ENCODE assay signal across 17 cellular contexts in the genomic region with DNA sequence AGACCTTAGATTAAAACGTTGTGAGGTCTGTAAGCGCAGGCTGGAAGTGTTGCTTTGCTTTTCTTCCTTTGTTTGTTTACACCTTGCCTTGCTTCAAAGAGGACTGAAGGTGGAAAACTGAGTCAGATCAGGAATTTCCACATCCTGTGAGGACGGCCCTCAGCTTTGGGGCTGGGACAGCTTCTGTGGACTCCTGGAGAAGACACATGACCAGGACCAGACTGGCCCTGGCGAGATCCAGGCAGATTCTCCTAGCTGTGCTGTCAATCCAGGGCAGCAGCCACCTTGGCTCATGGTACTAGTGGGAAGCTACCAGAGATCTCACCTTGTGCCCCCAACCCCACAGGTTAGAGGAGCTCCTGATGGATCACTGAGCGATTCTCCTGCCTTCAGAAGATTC.
"Had no signal": no experiment of that assay in that cellular context is flagged by ENCODE, and none has a peak within 500 bp of the region (broad histone marks: within the 10 kb centered on the region; RNA-seq: fewer than 3 reads in every experiment).

No MANE protein-coding gene starts in this region.

- H3K4me3 ChIP-seq: esophagus squamous epithelium, gastroesophageal sphincter, left ventricle myocardium inferior, lung, ovary, tibial artery, upper lobe of right lung, vagina had no signal

- H3K27ac ChIP-seq: esophagus squamous epithelium, gastroesophageal sphincter, left ventricle myocardium inferior, neutrophil, ovary, tibial artery, upper lobe of right lung, vagina had no signal

- H3K9me3 ChIP-seq: neutrophil, ovary, tibial artery, upper lobe of right lung, vagina had no signal

- H3K27me3 ChIP-seq: neutrophil, ovary, tibial artery, upper lobe of right lung, vagina had no signal

- H3K36me3 ChIP-seq: esophagus squamous epithelium, gastroesophageal sphincter, left ventricle myocardium inferior, neutrophil, ovary, tibial artery, upper lobe of right lung, vagina had no signal

- DNase-seq: esophagus squamous epithelium; foreskin fibroblast; glutamatergic neuron; left ventricle myocardium inferior; mesenchymal stem cell; naive thymus-derived CD4-positive, alpha-beta T cell; ovary; right cardiac atrium; small intestine; stimulated activated CD4-positive, alpha-beta T cell treated with anti-CD3 and anti-CD28 coated beads, Interleukin-12 subunit alpha, Interleukin-12 subunit beta, amount 100 ng/mL, for 4 hours; stimulated activated naive CD4-positive, alpha-beta T cell treated with Interleukin-2 at 50 U/mL for 16 hours; upper lobe of right lung had no signal

- ATAC-seq: gastroesophageal sphincter; naive thymus-derived CD4-positive, alpha-beta T cell; right cardiac atrium; upper lobe of right lung had no signal

- H3K4me1 ChIP-seq: esophagus squamous epithelium, gastroesophageal sphincter, left ventricle myocardium inferior, tibial artery, upper lobe of right lung, vagina had no signal
